In the genomic region with DNA sequence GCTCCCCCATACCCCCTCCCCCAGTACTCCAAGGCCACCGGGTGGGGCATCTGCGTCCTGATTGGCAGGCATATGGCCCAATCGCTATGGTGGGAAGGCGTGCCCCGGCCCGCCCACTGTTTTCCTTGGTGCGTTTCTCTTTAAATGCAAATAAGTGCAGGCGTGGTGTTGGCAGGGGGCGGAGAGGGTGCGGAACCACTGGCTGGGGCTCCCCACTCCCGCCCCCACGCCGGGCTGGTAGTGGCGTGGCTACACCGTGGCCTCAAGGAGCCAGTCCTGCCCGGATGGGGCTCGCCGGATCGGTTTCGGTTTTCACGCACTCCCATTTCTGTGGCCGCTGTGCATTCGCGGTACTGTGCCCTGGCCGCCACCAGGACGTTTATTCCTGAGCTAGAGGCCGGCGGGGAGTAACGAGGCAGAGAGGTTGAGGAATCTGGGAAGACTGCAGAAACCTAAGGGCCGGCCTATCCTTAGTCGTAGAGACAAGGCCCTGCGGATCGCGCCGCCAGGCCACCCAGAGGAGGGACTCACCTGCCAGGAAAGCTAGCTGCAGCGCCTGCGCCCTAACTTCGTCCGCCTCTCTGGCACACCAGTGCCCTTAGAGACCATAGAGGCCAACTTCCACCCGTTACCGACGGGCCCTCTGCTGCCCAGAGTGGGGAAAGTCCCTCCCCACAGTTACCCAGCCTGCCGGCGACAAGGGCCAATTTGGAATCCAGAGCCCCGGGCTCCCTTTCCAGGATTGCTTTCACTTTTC, we compare ENCODE assay signal across 8 cellular contexts. TPM values are rescaled to one million over a fixed set of nuclear protein-coding genes. Genes with fewer than 3 reads are reported as not detected.
DNase-seq lines count a peak whose midpoint lies in the region; ATAC-seq, FAIRE-seq and TF ChIP-seq lines count a peak whose summit lies in the region.

No MANE protein-coding gene starts in this region.

- no peaks in the 10 kb centered on the region for H3K27me3 Mint-ChIP-seq in activated CD4-positive, alpha-beta T cell treated with anti-CD3 and anti-CD28 coated beads, Interleukin-2, amount 10 ng/mL, durations not matched to agents 7 days and 5 days

- peak overlapping the region; percentile 64 to 76 (median 68) for H3K4me3 ChIP-seq in BLaER1 treated with 17β-estradiol and CSF1 and Interleukin-3, amounts not matched to agents 10 nM and 100 nM
- H3K4me3 ChIP-seq in HepG2 (replicated peaks in 1 of 3; ENCODE audit: insufficient read depth in 1 of 3, low read depth in 2 of 3, low read length in 3 of 3), result peak overlapping the region; percentile 73 to 78 (median 74)

- peaks cover 0 to 16% (median 7%) of the 10 kb centered on the region in 11 experiments; a peak in 6 of 22 replicates for H3K9me3 ChIP-seq in BLaER1 treated with 17β-estradiol and CSF1 and Interleukin-3, amounts not matched to agents 10 nM and 100 nM (replicated peaks in 1 of 11)
- no peaks in the 10 kb centered on the region for H3K9me3 ChIP-seq in HepG2 (ENCODE audit: low read length)

- H3K4me3 Mint-ChIP-seq in activated CD4-positive, alpha-beta T cell treated with anti-CD3 and anti-CD28 coated beads, Interleukin-2, amount 10 ng/mL, durations not matched to agents 7 days and 5 days, result peak overlapping the region; percentile 83

- TF ChIP-seq EP300 in HepG2 (IDR thresholded peaks at IDR 0.05; ENCODE audit: low read depth in 2 of 2, low read length in 2 of 2) (no peak), HepG2 (CRISPR knock-in tag; IDR thresholded peaks at IDR 0.05; ENCODE audit: borderline replicate concordance) (no peak)

- DNase-seq in GM19239 (ENCODE audit: insufficient read length, low spot score), result peak; percentile 61
- peak; percentile 93 to 98 for DNase-seq in NCI-H524 (lab: John Stamatoyannopoulos, UW)
- DNase-seq in activated CD4-positive, alpha-beta T cell treated with anti-CD3 and anti-CD28 coated beads, Interleukin-2, amount 10 ng/mL, durations not matched to agents 7 days and 5 days, result peak; percentile 89
- peak; percentile 6 for DNase-seq in cortex of kidney (lab: John Stamatoyannopoulos, UW)
- peak; percentile 81 for DNase-seq in HepG2 (ENCODE audit: low spot score)
- DNase-seq in stimulated activated CD4-positive, alpha-beta T cell treated with anti-CD3 and anti-CD28 coated beads, Interleukin-2, amount 100 ng/mL, for 48 hours, result peak; percentile 70 to 79

- WGBS in HepG2 (ENCODE audit: low lambda C conversion rate), result 0% methylated on average over 3 of the region's 45 CpGs

- H3K79me2 ChIP-seq in HepG2 (ENCODE audit: insufficient read depth, low read length), result peaks cover 8% of the 10 kb centered on the region

- BruUV-seq in HepG2 (replicated peaks; lab: Mats Ljungman, UMichigan), result TSS peak; percentile 92

- peak overlapping the region; percentile 59 to 85 (median 83); a peak in 21 of 22 replicates for H3K27ac ChIP-seq in BLaER1 treated with 17β-estradiol and CSF1 and Interleukin-3, amounts not matched to agents 10 nM and 100 nM
- H3K27ac ChIP-seq in HepG2 (ENCODE audit: extremely low read length, insufficient read depth, low read length), result peak overlapping the region; percentile 90

- peak overlapping the region; percentile 15 for H2AFZ ChIP-seq in HepG2 (ENCODE audit: low read length)

- H3K4me1 Mint-ChIP-seq in activated CD4-positive, alpha-beta T cell treated with anti-CD3 and anti-CD28 coated beads, Interleukin-2, amount 10 ng/mL, durations not matched to agents 7 days and 5 days, result peaks cover 7% of the 10 kb centered on the region

- no peak for TF ChIP-seq RAD21 in HepG2 (CRISPR knock-in tag; IDR thresholded peaks at IDR 0.05)

- CTCF ChIA-PET in activated CD4-positive, alpha-beta T cell treated with anti-CD3 and anti-CD28 coated beads, Interleukin-2, amount 10 ng/mL, durations not matched to agents 7 days and 5 days (lab: Charles Lee), result no interaction called here
- CTCF ChIA-PET in HepG2 (lab: Yijun Ruan, JAX; ENCODE audit: low intra/inter-chr PET ratio, low total read pairs), result no interaction called here

- H3K4me1 ChIP-seq in BLaER1 treated with 17β-estradiol and CSF1 and Interleukin-3, amounts not matched to agents 10 nM and 100 nM, result peaks cover 14 to 30% (median 19%) of the 10 kb centered on the region in 10 experiments; a peak in 17 of 20 replicates
- peaks cover 18% of the 10 kb centered on the region for H3K4me1 ChIP-seq in HepG2 (ENCODE audit: insufficient read depth, low read length)

- H4K20me1 ChIP-seq in BLaER1 treated with 17β-estradiol and CSF1 and Interleukin-3, amounts not matched to agents 10 nM and 100 nM, result peaks cover 0 to 39% (median 12%) of the 10 kb centered on the region in 11 experiments; a peak in 12 of 22 replicates
- H4K20me1 ChIP-seq in HepG2 (ENCODE audit: insufficient read depth, low read length), result 0 out of 2 replicates have a peak, but pooled peaks cover 2% of the 10 kb centered on the region

- peaks cover 3 to 39% (median 23%) of the 10 kb centered on the region in 11 experiments; a peak in 15 of 22 replicates for H3K27me3 ChIP-seq in BLaER1 treated with 17β-estradiol and CSF1 and Interleukin-3, amounts not matched to agents 10 nM and 100 nM
- no peaks in the 10 kb centered on the region; a peak in 1 of 5 replicates for H3K27me3 ChIP-seq in HepG2 (ENCODE audit: control insufficient read depth in 1 of 2, insufficient read depth in 2 of 2, low read length in 2 of 2)

- peak; percentile 88 for ATAC-seq in HG03442 (IDR thresholded peaks at IDR 0.05; ENCODE audit: unreplicated experiment)
- ATAC-seq in HepG2, result peak; percentile 85

- peak overlapping the region; percentile 64 to 77 (median 70) for H3K4me2 ChIP-seq in BLaER1 treated with 17β-estradiol and CSF1 and Interleukin-3, amounts not matched to agents 10 nM and 100 nM
- peak overlapping the region; percentile 82 for H3K4me2 ChIP-seq in HepG2 (ENCODE audit: low read depth, low read length)

- no peaks in the 10 kb centered on the region for H3K36me3 ChIP-seq in BLaER1 treated with 17β-estradiol and CSF1 and Interleukin-3, amounts not matched to agents 10 nM and 100 nM
- no peaks in the 10 kb centered on the region for H3K36me3 ChIP-seq in HepG2 (replicated peaks in 1 of 2; ENCODE audit: control insufficient read depth in 1 of 2, insufficient read depth in 2 of 2, low read length in 2 of 2)

- peak; percentile 97 for FAIRE-seq in GM19239 (lab: Jason Lieb, UNC)
- peak; percentile 56 for FAIRE-seq in HepG2 (lab: Jason Lieb, UNC)

- peak overlapping the region; percentile 76 to 85 (median 82) for H3K9ac ChIP-seq in BLaER1 treated with 17β-estradiol and CSF1 and Interleukin-3, amounts not matched to agents 10 nM and 100 nM
- H3K9ac ChIP-seq in HepG2 (ENCODE audit: insufficient read depth, low read depth, low read length), result peak overlapping the region; percentile 71

- peak overlapping the region; percentile 93 for H3K27ac Mint-ChIP-seq in activated CD4-positive, alpha-beta T cell treated with anti-CD3 and anti-CD28 coated beads, Interleukin-2, amount 10 ng/mL, durations not matched to agents 7 days and 5 days

- peak; percentile 45 to 74; a peak in 3 of 4 replicates for TF ChIP-seq POLR2A in HepG2 (IDR thresholded peaks at IDR 0.05; ENCODE audit: insufficient read depth in 1 of 2, low read depth in 2 of 2, low read length in 2 of 2)

- H3K36me3 Mint-ChIP-seq in activated CD4-positive, alpha-beta T cell treated with anti-CD3 and anti-CD28 coated beads, Interleukin-2, amount 10 ng/mL, durations not matched to agents 7 days and 5 days (ENCODE audit: low read depth), result no peaks in the 10 kb centered on the region

- peak; percentile 55 for TF ChIP-seq CTCF in HepG2 (CRISPR knock-in tag; IDR thresholded peaks at IDR 0.05)

- in situ Hi-C loops in HepG2 (cut with HindIII; ENCODE audit: extremely low pct_ligation_motif_present, low pct_unique_long_range_greater_than_20kb), result no loop called here

- no peaks in the 10 kb centered on the region for H3K9me3 Mint-ChIP-seq in activated CD4-positive, alpha-beta T cell treated with anti-CD3 and anti-CD28 coated beads, Interleukin-2, amount 10 ng/mL, durations not matched to agents 7 days and 5 days

- POLR2A ChIA-PET in activated CD4-positive, alpha-beta T cell treated with anti-CD3 and anti-CD28 coated beads, Interleukin-2, amount 10 ng/mL, durations not matched to agents 7 days and 5 days (lab: Charles Lee), result no interaction called here
- POLR2A ChIA-PET in HepG2 (lab: Yijun Ruan, JAX), result interaction anchor here (1.3 to 2.1 kb wide), 2 partner anchors 19 to 53 kb away, joined by 3 to 7 read pairs; no protein-coding TSS in a partner anchor

- intact Hi-C loops in HepG2 (cut with micrococcal nuclease; ENCODE audit: unreplicated experiment), result loop anchor here (2.0 kb wide), 2 partner anchors 53 to 113 kb away; no protein-coding TSS in a partner anchor

RNA-seq across cellular contexts. Expression of a gene that starts 0.4 kb away (rescaled TPM):
- total RNA-seq in activated CD4-positive, alpha-beta T cell treated with anti-CD3 and anti-CD28 coated beads, Interleukin-2, amount 10 ng/mL, durations not matched to agents 7 days and 5 days, result 1 to 10 TPM; 4.2 TPM
- total RNA-seq in HepG2 (2016; rRNA removed; fragmentation: Illumina TruSeq; extraction: Trizol), result 10.4 and 10.8 TPM in 2 replicates
- total RNA-seq in HepG2 (2016; cell fraction: cytosol; rRNA removed; fragmentation: Illumina TruSeq; extraction: Trizol; ENCODE audit: low read depth), result 0.61 and 0.71 TPM in 2 replicates
- total RNA-seq in HepG2 (2016; cell fraction: insoluble cytoplasmic fraction; rRNA removed; fragmentation: Illumina TruSeq; extraction: Trizol), result 9.1 and 10.4 TPM in 2 replicates
- total RNA-seq in HepG2 (2016; cell fraction: membrane; rRNA removed; fragmentation: Illumina TruSeq; extraction: Trizol), result 3.6 and 3.8 TPM in 2 replicates
- total RNA-seq in HepG2 (2016; cell fraction: nucleus; rRNA removed; fragmentation: Illumina TruSeq; extraction: Trizol), result 11.8 and 13.9 TPM in 2 replicates
- polyA plus RNA-seq in HepG2 (2011; rRNA removed), result 2.8 and 3.1 TPM in 2 replicates
- 1.6 and 2.0 TPM in 2 replicates for polyA plus RNA-seq in HepG2 (2011; cell fraction: cytosol; rRNA removed)
- 4.2 and 4.7 TPM in 2 replicates for polyA plus RNA-seq in HepG2 (2011; cell fraction: nucleus; rRNA removed)
- 3.6 and 4.0 TPM in 2 replicates for polyA plus RNA-seq in HepG2 (2012)
- polyA plus RNA-seq in HepG2 (2016; cell fraction: cytosol; fragmentation: Illumina TruSeq; extraction: Trizol; ENCODE audit: low read depth), result 0.17 and 0.29 TPM in 2 replicates
- 5.3 and 6.3 TPM in 2 replicates for polyA plus RNA-seq in HepG2 (2016; cell fraction: insoluble cytoplasmic fraction; fragmentation: Illumina TruSeq; extraction: Trizol; ENCODE audit: low read depth)
- 1.0 and 1.1 TPM in 2 replicates for polyA plus RNA-seq in HepG2 (2016; cell fraction: membrane; fragmentation: Illumina TruSeq; extraction: Trizol; ENCODE audit: low read depth)
- 9.9 and 11.4 TPM in 2 replicates for polyA plus RNA-seq in HepG2 (2016; cell fraction: nucleus; fragmentation: Illumina TruSeq; extraction: Trizol; ENCODE audit: insufficient read depth, low read depth)
- polyA minus RNA-seq in HepG2 (2011; rRNA and poly(A)+ RNA removed; ENCODE audit: low replicate concordance), result 8.5 and 12.3 TPM in 2 replicates
- 2.5 and 3.5 TPM in 2 replicates for polyA minus RNA-seq in HepG2 (2011; cell fraction: cytosol; rRNA and poly(A)+ RNA removed)
- polyA minus RNA-seq in HepG2 (2011; cell fraction: nucleus; rRNA and poly(A)+ RNA removed), result 7.6 and 9.1 TPM in 2 replicates

RNA-seq across cellular contexts. Expression of a gene that starts 24.5 kb away (rescaled TPM):
- total RNA-seq in activated CD4-positive, alpha-beta T cell treated with anti-CD3 and anti-CD28 coated beads, Interleukin-2, amount 10 ng/mL, durations not matched to agents 7 days and 5 days, result not detected
- total RNA-seq in HepG2 (2016; rRNA removed; fragmentation: Illumina TruSeq; extraction: Trizol), result not detected in 2 replicates
- total RNA-seq in HepG2 (2016; cell fraction: cytosol; rRNA removed; fragmentation: Illumina TruSeq; extraction: Trizol; ENCODE audit: low read depth), result not detected in 2 replicates
- not detected in 2 replicates for total RNA-seq in HepG2 (2016; cell fraction: insoluble cytoplasmic fraction; rRNA removed; fragmentation: Illumina TruSeq; extraction: Trizol)
- not detected in 2 replicates for total RNA-seq in HepG2 (2016; cell fraction: membrane; rRNA removed; fragmentation: Illumina TruSeq; extraction: Trizol)
- total RNA-seq in HepG2 (2016; cell fraction: nucleus; rRNA removed; fragmentation: Illumina TruSeq; extraction: Trizol), result not detected in 2 replicates
- 0.05 TPM in 1 of 2 replicates, not detected in the other for polyA plus RNA-seq in HepG2 (2011; rRNA removed)
- not detected in 2 replicates for polyA plus RNA-seq in HepG2 (2011; cell fraction: cytosol; rRNA removed)
- polyA plus RNA-seq in HepG2 (2011; cell fraction: nucleus; rRNA removed), result not detected in 2 replicates
- not detected in 2 replicates for polyA plus RNA-seq in HepG2 (2012)
- polyA plus RNA-seq in HepG2 (2016; cell fraction: cytosol; fragmentation: Illumina TruSeq; extraction: Trizol; ENCODE audit: low read depth), result not detected in 2 replicates
- not detected in 2 replicates for polyA plus RNA-seq in HepG2 (2016; cell fraction: insoluble cytoplasmic fraction; fragmentation: Illumina TruSeq; extraction: Trizol; ENCODE audit: low read depth)
- not detected in 2 replicates for polyA plus RNA-seq in HepG2 (2016; cell fraction: membrane; fragmentation: Illumina TruSeq; extraction: Trizol; ENCODE audit: low read depth)
- polyA plus RNA-seq in HepG2 (2016; cell fraction: nucleus; fragmentation: Illumina TruSeq; extraction: Trizol; ENCODE audit: insufficient read depth, low read depth), result not detected in 2 replicates
- polyA minus RNA-seq in HepG2 (2011; rRNA and poly(A)+ RNA removed; ENCODE audit: low replicate concordance), result not detected in 2 replicates
- not detected in 2 replicates for polyA minus RNA-seq in HepG2 (2011; cell fraction: cytosol; rRNA and poly(A)+ RNA removed)
- not detected in 2 replicates for polyA minus RNA-seq in HepG2 (2011; cell fraction: nucleus; rRNA and poly(A)+ RNA removed)

Comparison
In these comparisons a context has a peak if more than half of its experiments do, and no peak if none do; other contexts are left out.
1. Peak in every context shown above with its lines: DNase-seq, ATAC-seq, H3K4me3 ChIP-seq and H3K27ac ChIP-seq.
2. DNase-seq: peak in every context shown above with its lines; median percentile 96 in NCI-H524; 89 in activated CD4-positive, alpha-beta T cell treated with anti-CD3 and anti-CD28 coated beads, Interleukin-2, amount 10 ng/mL, durations not matched to agents 7 days and 5 days; 81 in HepG2; 74 in stimulated activated CD4-positive, alpha-beta T cell treated with anti-CD3 and anti-CD28 coated beads, Interleukin-2, amount 100 ng/mL, for 48 hours; 61 in GM19239; 6 in cortex of kidney.